ENCODE assay signal across 30 cellular contexts in genomic region chr6:129719692-129720091, GRCh38. TPM values are rescaled to one million over a fixed set of nuclear protein-coding genes. Genes with fewer than 3 reads are reported as not detected.
A peak's percentile ranks its signal among the peaks of the same experiment; 100 is the strongest.
DNase-seq lines count a peak whose midpoint lies in the region; ATAC-seq and TF ChIP-seq lines count a peak whose summit lies in the region.
"Had no signal": no experiment of that assay in that cellular context is flagged by ENCODE, and none has a peak within 500 bp of the region (broad histone marks: within the 10 kb centered on the region; RNA-seq: fewer than 3 reads in every experiment).

No MANE protein-coding gene starts in this region.

- intact Hi-C loops in Right ventricle myocardium inferior (cut with DNase I): no loop called here
- intact Hi-C loops in left ventricle myocardium superior (cut with micrococcal nuclease): no loop called here
- intact Hi-C loops in stomach (cut with DNase I; ENCODE audit: low total_unique reads): no loop called here

- peak; percentile 68 for ATAC-seq in Right ventricle myocardium inferior
- ATAC-seq in left ventricle myocardium superior: peak; percentile 65
- ATAC-seq in HG02870 (IDR thresholded peaks at IDR 0.05; ENCODE audit: unreplicated experiment): no peak
- ATAC-seq in GM21526 (IDR thresholded peaks at IDR 0.05; ENCODE audit: low FRiP score, unreplicated experiment): no peak
- ATAC-seq: activated T-cell treated with anti-CD3 and anti-CD28 coated beads, Interleukin-2, amount 50 U/mL, for 4 hours; GM23338; natural killer cell treated with Interleukin-12 subunit alpha and Interleukin-12 subunit beta and Interleukin-15 and Interleukin-18, amount 100 ng/mL, for 72 hours; stimulated activated naive CD8-positive, alpha-beta T cell treated with anti-CD3 and anti-CD28 coated beads, Interleukin-15, amount 100 ng/mL, for 72 hours had no signal

- no peak for DNase-seq in Right ventricle myocardium inferior (ENCODE audit: missing footprints)
- DNase-seq in right atrium auricular region (ENCODE audit: low spot score): no peak
- DNase-seq in cardiac fibroblast (ENCODE audit: low read depth in 2 of 2): peak; percentile 40 to 77
- no peak for DNase-seq in left ventricle myocardium superior
- peak; percentile 42 for DNase-seq in stromal cell of bone marrow (ENCODE audit: low read depth)
- no peak for DNase-seq in stomach
- DNase-seq: activated CD4-positive, alpha-beta T cell treated with anti-CD3 and anti-CD28 coated beads for 48 hours; activated naive CD4-positive, alpha-beta T cell; activated T-cell treated with anti-CD3 and anti-CD28 coated beads, Interleukin-2, amount 50 U/mL, for 4 hours; BE2C; brain microvascular endothelial cell; DMS153; effector memory CD4-positive, alpha-beta T cell; glutamatergic neuron; KG1; NCI-H1048; NCI-H1694 treated with DMSO at 0.1 percent for 48 hours; NCI-H2171; NCI-H526 treated with DMSO at 0.1 percent for 48 hours; RPMI8226; sigmoid colon; SK-N-SH; stimulated activated naive CD8-positive, alpha-beta T cell treated with anti-CD3 and anti-CD28 coated beads, Interleukin-15, amount 100 ng/mL, for 72 hours; T-helper 2 cell; transverse colon had no signal

- H3K27ac ChIP-seq in right atrium auricular region (no peak overlapping the region), stomach (no peak overlapping the region)
- H3K27ac ChIP-seq: brain microvascular endothelial cell, parathyroid adenoma, sigmoid colon had no signal

- 59 to 78% (median 70%) methylated on average over 3 of the region's 3 CpGs for WGBS in stomach, 5 donors

- no peak for TF ChIP-seq POLR2A in stomach (IDR thresholded peaks at IDR 0.05)

- H3K9me3 ChIP-seq in right atrium auricular region: no peaks in the 10 kb centered on the region
- no peaks in the 10 kb centered on the region for H3K9me3 ChIP-seq in stomach
- H3K9me3 ChIP-seq: BE2C, sigmoid colon, SK-N-SH, transverse colon had no signal

- TF ChIP-seq EP300 in stomach (IDR thresholded peaks at IDR 0.05): no peak

- peaks cover 0 to 10% of the 10 kb centered on the region in 2 donors for H3K4me1 ChIP-seq in right atrium auricular region
- no peaks in the 10 kb centered on the region for H3K4me1 ChIP-seq in stomach
- H3K4me1 ChIP-seq: BE2C, parathyroid adenoma, sigmoid colon, transverse colon had no signal

- H3K4me3 ChIP-seq in right atrium auricular region (no peak overlapping the region), cardiac fibroblast (replicated peaks in 1 of 2; ENCODE audit: low read depth in 2 of 2, low read length in 2 of 2) (no peak overlapping the region), stomach (no peak overlapping the region)
- H3K4me3 ChIP-seq: GM23338, sigmoid colon, transverse colon had no signal

- no peaks in the 10 kb centered on the region for H3K27me3 ChIP-seq in right atrium auricular region
- no peaks in the 10 kb centered on the region for H3K27me3 ChIP-seq in stomach
- H3K27me3 ChIP-seq: BE2C, brain microvascular endothelial cell, sigmoid colon, transverse colon had no signal

- H3K36me3 ChIP-seq in right atrium auricular region (no peaks in the 10 kb centered on the region), stomach (no peaks in the 10 kb centered on the region)
- H3K36me3 ChIP-seq: BE2C, brain microvascular endothelial cell, sigmoid colon, transverse colon had no signal

- TF ChIP-seq CTCF in right atrium auricular region (IDR thresholded peaks at IDR 0.05) (no peak), cardiac fibroblast (IDR thresholded peaks at IDR 0.05; ENCODE audit: low read depth, low read length) (no peak), stomach (IDR thresholded peaks at IDR 0.05) (no peak)

RNA-seq across cellular contexts. Expression of gene ARHGAP18, which starts 9.7 kb away (rescaled TPM):
- total RNA-seq in Right ventricle myocardium inferior (8.1 TPM), right atrium auricular region (10 to 100 TPM in 1 of 2 donors, 1 to 10 TPM in 1; 7.1 to 11.2 TPM), left ventricle myocardium superior (5.7 TPM), stomach (100 to 1,000 TPM in 1 of 5 donors, 10 to 100 TPM in 4; 20.0 to 104 (median 34.4) TPM)
- polyA plus RNA-seq in stomach: 10 to 100 TPM in 2 of 3 donors, 1 to 10 TPM in 1; 6.0 to 26.0 (median 20.5) TPM

Comparison
In these comparisons a context has a peak if more than half of its experiments do, and no peak if none do; other contexts are left out.
1. ATAC-seq: peak in Right ventricle myocardium inferior (single experiment) and left ventricle myocardium superior (single experiment); none in HG02870 (single experiment) and GM21526 (single experiment).
2. DNase-seq: peak in cardiac fibroblast (2 of 2) and stromal cell of bone marrow (single experiment); none in Right ventricle myocardium inferior (single experiment), right atrium auricular region (single experiment), left ventricle myocardium superior (single experiment) and stomach (single experiment).